Comparison of ENCODE assay signal across 8 cellular contexts in genomic region chr14:67514650-67515385, GRCh38. TPM values are rescaled to one million over a fixed set of nuclear protein-coding genes. Genes with fewer than 3 reads are reported as not detected.
A peak's percentile ranks its signal among the peaks of the same experiment; 100 is the strongest.
DNase-seq lines count a peak whose midpoint lies in the region; ATAC-seq and TF ChIP-seq lines count a peak whose summit lies in the region.

No MANE protein-coding gene starts in this region.

- H3K9me3 ChIP-seq in right lobe of liver, result no peaks in the 10 kb centered on the region

- intact Hi-C loops in activated CD4-positive, alpha-beta T cell treated with anti-CD3 and anti-CD28 coated beads for 36 hours (cut with DNase I, micrococcal nuclease), result loop anchor here (1.0 to 2.0 kb wide), 2 partner anchors 18 to 27 kb away; partner anchors contain the start of genes TMEM229B (in 2 of the 2) and PLEKHH1 (in 1 of the 2)
- intact Hi-C loops in right lobe of liver (cut with DNase I), result no loop called here

- no peaks in the 10 kb centered on the region for H3K9me3 Mint-ChIP-seq in activated CD4-positive, alpha-beta T cell treated with anti-CD3 and anti-CD28 coated beads for 36 hours (ENCODE audit: low read depth)

- in situ Hi-C loops in GM18951 (cut with MboI; ENCODE audit: low sequenced_read_pairs, unreplicated experiment), result no loop called here

- no peaks in the 10 kb centered on the region for H3K36me3 Mint-ChIP-seq in activated CD4-positive, alpha-beta T cell treated with anti-CD3 and anti-CD28 coated beads for 36 hours (ENCODE audit: low read depth)

- DNase-seq in AG04449 (ENCODE audit: low read depth, low spot score), result no peak
- peak; percentile 20 for DNase-seq in KG1 (lab: John Stamatoyannopoulos, UW)
- DNase-seq in activated CD4-positive, alpha-beta T cell treated with anti-CD3 and anti-CD28 coated beads for 36 hours, result peak; percentile 54
- peak; percentile 41 for DNase-seq in dermis blood vessel endothelial cell
- peak; percentile 49 to 65 (median 57) for DNase-seq in right lobe of liver
- DNase-seq in stimulated activated CD8-positive, alpha-beta memory T cell treated with anti-CD3 and anti-CD28 coated beads, Interleukin-4, amount 100 ng/mL, for 48 hours, result peak; percentile 43

- CTCF ChIA-PET in AG04449 (lab: Yijun Ruan, JAX), result interaction anchor here (1.1 to 5.2 kb wide), 4 partner anchors 12 to 190 kb away, joined by 4 to 24 read pairs (median 5); no protein-coding TSS in a partner anchor
- CTCF ChIA-PET in activated CD4-positive, alpha-beta T cell treated with anti-CD3 and anti-CD28 coated beads for 36 hours (lab: Charles Lee), result interaction anchor here (0.7 to 1.4 kb wide), 6 partner anchors 8 to 155 kb away, joined by 3 to 7 read pairs (median 3); partner anchors contain the start of gene ATP6V1D

- peaks cover 5% of the 10 kb centered on the region for H3K4me1 Mint-ChIP-seq in activated CD4-positive, alpha-beta T cell treated with anti-CD3 and anti-CD28 coated beads for 36 hours

- peak overlapping the region in 1 of 3 donors; percentile 53 for H3K27ac ChIP-seq in right lobe of liver

- peak; percentile 65 for ATAC-seq in activated CD4-positive, alpha-beta T cell treated with anti-CD3 and anti-CD28 coated beads for 36 hours
- peak; percentile 71 to 81 (median 75) for ATAC-seq in right lobe of liver
- ATAC-seq in HG03039 (IDR thresholded peaks at IDR 0.05; ENCODE audit: unreplicated experiment), result no peak

- H3K4me3 ChIP-seq in AG04449 (ENCODE audit: low read depth, low read length) (peak overlapping the region; percentile 67), right lobe of liver (peak overlapping the region; percentile 84 to 96 (median 91))

- TF ChIP-seq CTCF in AG04449 (IDR thresholded peaks at IDR 0.05; ENCODE audit: insufficient read depth, low read length, missing control alignments) (no peak), right lobe of liver (IDR thresholded peaks at IDR 0.05) (no peak)

- no peaks in the 10 kb centered on the region for H3K27me3 Mint-ChIP-seq in activated CD4-positive, alpha-beta T cell treated with anti-CD3 and anti-CD28 coated beads for 36 hours

- POLR2A ChIA-PET in AG04449 (lab: Yijun Ruan, JAX), result no interaction called here
- POLR2A ChIA-PET in activated CD4-positive, alpha-beta T cell treated with anti-CD3 and anti-CD28 coated beads for 36 hours (lab: Charles Lee), result no interaction called here

- H3K27ac Mint-ChIP-seq in activated CD4-positive, alpha-beta T cell treated with anti-CD3 and anti-CD28 coated beads for 36 hours, result peak overlapping the region; percentile 70

- TF ChIP-seq POLR2A in GM18951 (IDR thresholded peaks at IDR 0.05; ENCODE audit: extremely low read depth, insufficient read depth, insufficient read length), result peak; percentile 30
- no peak for TF ChIP-seq POLR2A in right lobe of liver (IDR thresholded peaks at IDR 0.05)

- 1% methylated on average over 14 of the region's 75 CpGs for WGBS in right lobe of liver (ENCODE audit: insufficient coverage, low coverage, low lambda C conversion rate, missing lambda C conversion rate)

- no peaks in the 10 kb centered on the region for H3K36me3 ChIP-seq in right lobe of liver

- no peaks in the 10 kb centered on the region for H3K27me3 ChIP-seq in right lobe of liver

- H3K4me1 ChIP-seq in right lobe of liver, result peaks cover 0 to 8% (median 0%) of the 10 kb centered on the region in 4 donors

- peak overlapping the region; percentile 70 for H3K4me3 Mint-ChIP-seq in activated CD4-positive, alpha-beta T cell treated with anti-CD3 and anti-CD28 coated beads for 36 hours

RNA-seq across cellular contexts. Expression of gene PLEKHH1, which starts 18.3 kb away (rescaled TPM):
- 1 to 10 TPM; 4.1 to 5.7 TPM for total RNA-seq in activated CD4-positive, alpha-beta T cell treated with anti-CD3 and anti-CD28 coated beads for 36 hours
- 0.09 and 1.0 TPM in 2 replicates for total RNA-seq in dermis blood vessel endothelial cell
- 1 to 10 TPM; 1.9 to 4.1 (median 3.0) TPM for total RNA-seq in right lobe of liver

RNA-seq across cellular contexts. Expression of gene TMEM229B, which starts 26.3 kb away (rescaled TPM):
- 1 to 10 TPM; 1.3 to 1.5 TPM for total RNA-seq in activated CD4-positive, alpha-beta T cell treated with anti-CD3 and anti-CD28 coated beads for 36 hours
- total RNA-seq in dermis blood vessel endothelial cell, result 1.1 and 1.4 TPM in 2 replicates
- total RNA-seq in right lobe of liver, result 1 to 10 TPM in 3 of 6 experiments, under 1 TPM in 3; 0.06 to 1.8 (median 1.2) TPM

Comparison
In these comparisons a context has a peak if more than half of its experiments do, and no peak if none do; other contexts are left out.
1. intact Hi-C loops: an anchor here in activated CD4-positive, alpha-beta T cell treated with anti-CD3 and anti-CD28 coated beads for 36 hours (1.0 to 2.0 kb wide); none called in right lobe of liver.